In genomic region chr11:76236092-76237026, GRCh38 we compare ENCODE assay signal across 8 cellular contexts. TPM values are rescaled to one million over a fixed set of nuclear protein-coding genes. Genes with fewer than 3 reads are reported as not detected.
DNase-seq lines count a peak whose midpoint lies in the region; ATAC-seq, FAIRE-seq and TF ChIP-seq lines count a peak whose summit lies in the region.

No MANE protein-coding gene starts in this region.

- peak; percentile 65 to 78 for ATAC-seq in A549
- peak; percentile 29 for ATAC-seq in GM18511 (IDR thresholded peaks at IDR 0.05; ENCODE audit: unreplicated experiment)
- ATAC-seq in right cardiac atrium, result peak; percentile 49 to 56
- ATAC-seq in HG03460 (IDR thresholded peaks at IDR 0.05; ENCODE audit: unreplicated experiment), result no peak

- intact Hi-C loops in right cardiac atrium (cut with DNase I) (no loop called here), prostate gland (cut with DNase I) (loop anchor here (2.0 to 10.0 kb wide), 3 partner anchors 28 to 432 kb away; partner anchors contain the start of gene EMSY)

- H3K4me3 ChIP-seq in A549 (peak overlapping the region; percentile 61), right cardiac atrium (ENCODE audit: low read length) (peak overlapping the region; percentile 49), prostate gland (peak overlapping the region; percentile 47 to 77)

- POLR2A ChIA-PET in A549 (lab: Yijun Ruan, JAX), result interaction anchor here (1.3 kb wide), 1 partner anchor 17 kb away, joined by 4 read pairs; no protein-coding TSS in a partner anchor

- H3K27ac ChIP-seq in A549 (peak overlapping the region; percentile 69 to 92), angular gyrus (ENCODE audit: low read depth, low read length) (peak overlapping the region; percentile 42), right cardiac atrium (ENCODE audit: low read length) (peak overlapping the region; percentile 1), prostate gland (peak overlapping the region; percentile 80 to 81)

- no peak for TF ChIP-seq RAD21 in A549 (conservative IDR thresholded peaks at IDR 0.05 in 1 of 2, IDR thresholded peaks at IDR 0.05 in 1 of 2)

- WGBS in A549 (ENCODE audit: missing lambda C conversion rate), result 3% methylated on average over 34 of the region's 44 CpGs
- WGBS in right cardiac atrium, result 4% methylated on average over 44 of the region's 44 CpGs
- 6% methylated on average over 44 of the region's 44 CpGs for WGBS in prostate gland

- H3K36me3 ChIP-seq in prostate gland, result no peaks in the 10 kb centered on the region

- FAIRE-seq in A549 (lab: Jason Lieb, UNC), result no peak

- H3K4me2 ChIP-seq in A549, result peak overlapping the region; percentile 52

- peak; percentile 45 for TF ChIP-seq POLR2A in A549 (IDR thresholded peaks at IDR 0.05; ENCODE audit: low read length)
- no peak for TF ChIP-seq POLR2A in prostate gland (IDR thresholded peaks at IDR 0.05)

- peaks cover 10% of the 10 kb centered on the region for H3K4me1 ChIP-seq in A549
- no peaks in the 10 kb centered on the region for H3K4me1 ChIP-seq in right cardiac atrium (ENCODE audit: control insufficient read depth, insufficient read depth, low read length)
- no peaks in the 10 kb centered on the region for H3K4me1 ChIP-seq in prostate gland (replicated peaks)

- H3K9me3 ChIP-seq in A549 (no peaks in the 10 kb centered on the region), right cardiac atrium (ENCODE audit: control insufficient read depth, low read length) (no peaks in the 10 kb centered on the region), prostate gland (no peaks in the 10 kb centered on the region)

- H3K27me3 ChIP-seq in right cardiac atrium (ENCODE audit: control insufficient read depth, insufficient read depth), result no peaks in the 10 kb centered on the region
- H3K27me3 ChIP-seq in prostate gland (replicated peaks; ENCODE audit: insufficient read depth), result no peaks in the 10 kb centered on the region

- peak; percentile 81 to 90 for DNase-seq in A549 (ENCODE audit: low read depth in 1 of 2, low spot score in 1 of 2)
- DNase-seq in HT1080 (ENCODE audit: low read depth), result peak; percentile 56
- DNase-seq in RPMI7951 (ENCODE audit: low read depth), result peak; percentile 61
- DNase-seq in right cardiac atrium, result peak; percentile 75 to 89 (median 87)
- peak; percentile 50 for DNase-seq in prostate gland (ENCODE audit: low spot score)

- CTCF ChIA-PET in A549 (lab: Yijun Ruan, JAX), result interaction anchor here (0.9 to 6.1 kb wide), 7 partner anchors 11 to 83 kb away, joined by 3 to 82 read pairs (median 5); partner anchors contain the start of gene WNT11

- no peak for TF ChIP-seq EP300 in A549 (IDR thresholded peaks at IDR 0.05)

- TF ChIP-seq CTCF in A549 (IDR thresholded peaks at IDR 0.05) (no peak; the same call in 2 of the 3 replicates), prostate gland (IDR thresholded peaks at IDR 0.05) (no peak)

TF ChIP-seq in A549, 52 proteins besides CTCF, POLR2A, EP300 and RAD21 (continues in another document):
- TF ChIP-seq ELK1 (IDR thresholded peaks at IDR 0.05; ENCODE audit: low read depth, low read length), result no peak
- TF ChIP-seq E2F6 (IDR thresholded peaks at IDR 0.05; ENCODE audit: borderline replicate concordance, low read depth), result 0 out of 2 replicates have a peak, but pooled peaks have one; percentile 14
- TF ChIP-seq RARB (CRISPR knock-in tag; IDR thresholded peaks at IDR 0.05), result no peak
- peak; percentile 87 for TF ChIP-seq ZFP36 (IDR thresholded peaks at IDR 0.05; ENCODE audit: borderline replicate concordance, partially characterized antibody)
- TF ChIP-seq JUN (IDR thresholded peaks at IDR 0.05), result no peak
- no peak for TF ChIP-seq HOXA7 (CRISPR knock-in tag; IDR thresholded peaks at IDR 0.05)
- TF ChIP-seq REST (IDR thresholded peaks at IDR 0.05), result no peak
- peak; percentile 81; the same call in 1 of the 2 replicates for TF ChIP-seq HDAC2 (IDR thresholded peaks at IDR 0.05)
- TF ChIP-seq HMGXB4 (CRISPR knock-in tag; IDR thresholded peaks at IDR 0.05; ENCODE audit: borderline replicate concordance), result no peak; the same call in 1 of the 2 replicates
- TF ChIP-seq JUNB (IDR thresholded peaks at IDR 0.05), result no peak
- no peak for TF ChIP-seq ZSCAN20 (CRISPR knock-in tag; IDR thresholded peaks at IDR 0.05)
- TF ChIP-seq CBX2 (IDR thresholded peaks at IDR 0.05; ENCODE audit: borderline replicate concordance, low read depth), result no peak
- TF ChIP-seq HOXB13 (CRISPR knock-in tag; IDR thresholded peaks at IDR 0.05; ENCODE audit: low read depth), result no peak
- no peak for TF ChIP-seq HES2 (IDR thresholded peaks at IDR 0.05)
- no peak for TF ChIP-seq TP53 (CRISPR knock-in tag; IDR thresholded peaks at IDR 0.05)
- no peak for TF ChIP-seq BHLHE40 (IDR thresholded peaks at IDR 0.05; ENCODE audit: low read depth, low read length)
- peak; percentile 16; the same call in 1 of the 2 replicates for TF ChIP-seq CHD4 (IDR thresholded peaks at IDR 0.05; ENCODE audit: borderline replicate concordance)
- peak; percentile 71; the same call in 1 of the 2 replicates for TF ChIP-seq KDM1A (IDR thresholded peaks at IDR 0.05; ENCODE audit: low read depth)
- TF ChIP-seq SMC3 (IDR thresholded peaks at IDR 0.05), result no peak
- no peak for TF ChIP-seq EHF (CRISPR knock-in tag; IDR thresholded peaks at IDR 0.05)

RNA-seq across cellular contexts. Expression of gene WNT11, which starts 30.1 kb away (rescaled TPM):
- polyA plus RNA-seq in A549 (2011; rRNA removed) (0.57 and 0.78 TPM in 2 replicates), A549 (2017; fragmentation: RNase III; extraction: RNeasy Plus Mini Kit Qiagen cat#74134 plus additional on column Dnase treatment) (0.36 to 0.76 TPM (median 0.42 TPM) in 3 replicates), right cardiac atrium (2.9 TPM)
- 0.99 and 1.3 TPM in 2 replicates for polyA plus RNA-seq in A549 (2012; cell fraction: cytosol; rRNA removed)
- 2.2 and 2.4 TPM in 2 replicates for polyA plus RNA-seq in A549 (2012; cell fraction: nucleus; rRNA removed)
- 0.58 and 0.66 TPM in 2 replicates for polyA minus RNA-seq in A549 (2011; rRNA and poly(A)+ RNA removed)
- not detected in 2 replicates for total RNA-seq in HT1080 (2014; rRNA removed; shearing (Covaris generic))
- polyA plus RNA-seq in HT1080 (2015; cell fraction: cytosol; rRNA removed), result not detected in 2 replicates
- not detected in 2 replicates for polyA plus RNA-seq in HT1080 (2015; cell fraction: nucleus; rRNA removed)
- 17.4 and 28.7 TPM in 2 replicates for total RNA-seq in RPMI7951 (2014; rRNA removed; shearing (Covaris generic))
- total RNA-seq in right cardiac atrium (1 to 10 TPM; 2.1 to 7.1 (median 3.3) TPM), prostate gland (1 to 10 TPM; 4.1 to 9.3 TPM)

Comparison
In these comparisons a context has a peak if more than half of its experiments do, and no peak if none do; other contexts are left out.
1. H3K27ac ChIP-seq: peak in every context shown above with its lines; median percentile 80 in A549; 80 in prostate gland; 42 in angular gyrus; 1 in right cardiac atrium.